In genomic region chr21:36725793-36726386, GRCh38 we compare ENCODE assay signal across 23 cellular contexts. TPM values are rescaled to one million over a fixed set of nuclear protein-coding genes. Genes with fewer than 3 reads are reported as not detected.
"Had no signal": no experiment of that assay in that cellular context is flagged by ENCODE, and none has a peak within 500 bp of the region (broad histone marks: within the 10 kb centered on the region; RNA-seq: fewer than 3 reads in every experiment).

No MANE protein-coding gene starts in this region.

- H3K9me3 ChIP-seq: breast epithelium, colonic mucosa, heart right ventricle, left ventricle myocardium inferior, prostate gland, testis, upper lobe of left lung had no signal

- H3K9me3 Mint-ChIP-seq: activated naive CD8-positive, alpha-beta T cell treated with anti-CD3 and anti-CD28 coated beads for 36 hours; activated T-cell treated with anti-CD3 and anti-CD28 coated beads, Interleukin-2, amount 50 U/mL, for 24 hours; activated T-helper 17 cell treated with anti-CD3 and anti-CD28 coated beads, Interleukin-2, amount 50 U/mL, for 72 hours; natural killer cell; stimulated activated effector memory CD8-positive, alpha-beta T cell treated with anti-CD3 and anti-CD28 coated beads, Interleukin-12 subunit alpha, Interleukin-12 subunit beta, amount 100 ng/mL, for 72 hours had no signal

- H3K27ac ChIP-seq: breast epithelium, colonic mucosa, heart right ventricle, left ventricle myocardium inferior, prostate gland, testis, upper lobe of left lung had no signal

- H3K36me3 ChIP-seq: breast epithelium, colonic mucosa, heart right ventricle, left ventricle myocardium inferior, prostate gland, upper lobe of left lung had no signal

- H3K27me3 ChIP-seq: colonic mucosa, testis, upper lobe of left lung had no signal

- H3K4me3 Mint-ChIP-seq: activated CD4-positive, alpha-beta T cell treated with anti-CD3 and anti-CD28 coated beads for 36 hours; activated naive CD8-positive, alpha-beta T cell treated with anti-CD3 and anti-CD28 coated beads for 36 hours; activated T-cell treated with anti-CD3 and anti-CD28 coated beads, Interleukin-2, amount 50 U/mL, for 24 hours; activated T-helper 17 cell treated with anti-CD3 and anti-CD28 coated beads, Interleukin-2, amount 50 U/mL, for 72 hours; natural killer cell; stimulated activated effector memory CD8-positive, alpha-beta T cell treated with anti-CD3 and anti-CD28 coated beads, Interleukin-12 subunit alpha, Interleukin-12 subunit beta, amount 100 ng/mL, for 72 hours had no signal

- H3K27ac Mint-ChIP-seq: activated CD4-positive, alpha-beta T cell treated with anti-CD3 and anti-CD28 coated beads for 36 hours; activated naive CD8-positive, alpha-beta T cell treated with anti-CD3 and anti-CD28 coated beads for 36 hours; activated T-cell treated with anti-CD3 and anti-CD28 coated beads, Interleukin-2, amount 50 U/mL, for 24 hours; activated T-helper 17 cell treated with anti-CD3 and anti-CD28 coated beads, Interleukin-2, amount 50 U/mL, for 72 hours; natural killer cell; stimulated activated effector memory CD8-positive, alpha-beta T cell treated with anti-CD3 and anti-CD28 coated beads, Interleukin-12 subunit alpha, Interleukin-12 subunit beta, amount 100 ng/mL, for 72 hours had no signal

- H3K4me3 ChIP-seq: breast epithelium, colonic mucosa, heart right ventricle, left ventricle myocardium inferior, prostate gland, testis, upper lobe of left lung had no signal

- H3K36me3 Mint-ChIP-seq: activated naive CD8-positive, alpha-beta T cell treated with anti-CD3 and anti-CD28 coated beads for 36 hours; natural killer cell; stimulated activated effector memory CD8-positive, alpha-beta T cell treated with anti-CD3 and anti-CD28 coated beads, Interleukin-12 subunit alpha, Interleukin-12 subunit beta, amount 100 ng/mL, for 72 hours had no signal

- DNase-seq: activated CD4-positive, alpha-beta T cell treated with anti-CD3 and anti-CD28 coated beads for 36 hours; activated CD4-positive, alpha-beta T cell treated with anti-CD3 and anti-CD28 coated beads, Interleukin-2, amount 50 U/mL, for 4 hours; activated CD8-positive, alpha-beta memory T cell treated with anti-CD3 and anti-CD28 coated beads for 24 hours; activated CD8-positive, alpha-beta memory T cell treated with anti-CD3 and anti-CD28 coated beads, Interleukin-2, amount 50 U/mL, for 4 hours; activated naive CD4-positive, alpha-beta T cell treated with Interleukin-2 at 50 U/mL for 16 hours; activated naive CD8-positive, alpha-beta T cell treated with anti-CD3 and anti-CD28 coated beads for 36 hours; activated T-cell treated with anti-CD3 and anti-CD28 coated beads, Interleukin-2, amount 50 U/mL, for 24 hours; colonic mucosa; heart right ventricle; left ventricle myocardium inferior; mammary epithelial cell; midbrain; natural killer cell; stimulated activated CD4-positive, alpha-beta T cell treated with anti-CD3 and anti-CD28 coated beads, Interleukin-2, amount 100 ng/mL, for 24 hours; T-helper 1 cell; testis had no signal

- ATAC-seq: activated CD4-positive, alpha-beta T cell treated with anti-CD3 and anti-CD28 coated beads for 36 hours; activated T-helper 17 cell treated with anti-CD3 and anti-CD28 coated beads, Interleukin-2, amount 50 U/mL, for 72 hours; heart right ventricle; natural killer cell; stimulated activated effector memory CD8-positive, alpha-beta T cell treated with anti-CD3 and anti-CD28 coated beads, Interleukin-12 subunit alpha, Interleukin-12 subunit beta, amount 100 ng/mL, for 72 hours had no signal

- H3K4me1 Mint-ChIP-seq: activated CD4-positive, alpha-beta T cell treated with anti-CD3 and anti-CD28 coated beads for 36 hours; activated naive CD8-positive, alpha-beta T cell treated with anti-CD3 and anti-CD28 coated beads for 36 hours; activated T-helper 17 cell treated with anti-CD3 and anti-CD28 coated beads, Interleukin-2, amount 50 U/mL, for 72 hours; natural killer cell; stimulated activated effector memory CD8-positive, alpha-beta T cell treated with anti-CD3 and anti-CD28 coated beads, Interleukin-12 subunit alpha, Interleukin-12 subunit beta, amount 100 ng/mL, for 72 hours had no signal

- H3K4me1 ChIP-seq: breast epithelium, colonic mucosa, heart right ventricle, left ventricle myocardium inferior, testis had no signal

- FAIRE-seq: TTC549 had no signal

RNA-seq across cellular contexts. Expression of gene SIM2, which starts 27.0 kb away (rescaled TPM):
- total RNA-seq: activated naive CD8-positive, alpha-beta T cell treated with anti-CD3 and anti-CD28 coated beads for 36 hours; fibroblast of villous mesenchyme; left ventricle myocardium inferior; natural killer cell had no signal
- polyA plus RNA-seq: mammary epithelial cell had no signal
